10 cellular contexts compared by ENCODE assay signal in genomic region chrX:131828482-131828881, GRCh38.
DNase-seq lines count a peak whose midpoint lies in the region; ATAC-seq and TF ChIP-seq lines count a peak whose summit lies in the region.
"Had no signal": no experiment of that assay in that cellular context is flagged by ENCODE, and none has a peak within 500 bp of the region (broad histone marks: within the 10 kb centered on the region; RNA-seq: fewer than 3 reads in every experiment).

No MANE protein-coding gene starts in this region.

- DNase-seq in NCI-H2171 treated with DMSO at 0.1 percent for 48 hours (lab: John Stamatoyannopoulos, UW) (peak; percentile 4), NCI-H2171 (lab: John Stamatoyannopoulos, UW) (no peak), H9 (no peak), WERI-Rb-1 (no peak), mesenchymal stem cell (no peak), tibial artery (no peak), occipital lobe (lab: John Stamatoyannopoulos, UW) (no peak)

- no peaks in the 10 kb centered on the region for H3K79me1 ChIP-seq in H9 (ENCODE audit: insufficient read depth, low read depth, low read length, poor library complexity, severe bottlenecking)
- H3K79me1 ChIP-seq in mesenchymal stem cell (replicated peaks; ENCODE audit: low read length, poor library complexity, severe bottlenecking) = peaks cover 2% of the 10 kb centered on the region

- H2BK5ac ChIP-seq in H9 (ENCODE audit: insufficient read length, low read length) (peak overlapping the region; percentile 58), mesenchymal stem cell (ENCODE audit: low read depth, low read length, poor library complexity, severe bottlenecking) (no peak overlapping the region)

- ATAC-seq in GM21360 (IDR thresholded peaks at IDR 0.05; ENCODE audit: unreplicated experiment) = no peak
- ATAC-seq: Panc1 had no signal

- H3K9me3 ChIP-seq in H9 (ENCODE audit: control insufficient read depth, low read depth, low read length) (no peaks in the 10 kb centered on the region), WERI-Rb-1 (ENCODE audit: severe bottlenecking) (no peaks in the 10 kb centered on the region), mesenchymal stem cell (ENCODE audit: control insufficient read depth, low read length) (no peaks in the 10 kb centered on the region), tibial artery (no peaks in the 10 kb centered on the region)

- no peaks in the 10 kb centered on the region for H3K27me3 ChIP-seq in H9 (ENCODE audit: insufficient read depth, low read length)
- no peaks in the 10 kb centered on the region for H3K27me3 ChIP-seq in WERI-Rb-1 (ENCODE audit: insufficient read depth, low read depth, severe bottlenecking)
- H3K27me3 ChIP-seq in mesenchymal stem cell (ENCODE audit: control insufficient read depth in 1 of 2, insufficient read depth in 1 of 2, low read length in 2 of 2) = peaks cover 0 to 23% of the 10 kb centered on the region in 2 experiments
- H3K27me3 ChIP-seq in tibial artery = no peaks in the 10 kb centered on the region

- no peak overlapping the region for H2BK20ac ChIP-seq in H9 (ENCODE audit: low read depth, low read length, poor library complexity, severe bottlenecking)

- peak overlapping the region; percentile 91 for H4K5ac ChIP-seq in H9 (ENCODE audit: insufficient read length, low read depth, low read length)

- peak overlapping the region; percentile 97 to 98 for H3K4me3 Mint-ChIP-seq in H9

- H2BK15ac ChIP-seq in H9 (ENCODE audit: low read depth, low read length) (no peak overlapping the region), mesenchymal stem cell (ENCODE audit: low read depth, poor library complexity, severe bottlenecking) (no peak overlapping the region)

- H4K20me1 ChIP-seq in H9 (ENCODE audit: control insufficient read depth, insufficient read depth, insufficient read length) = no peaks in the 10 kb centered on the region

- TF ChIP-seq CTCF in H9 (conservative IDR thresholded peaks at IDR 0.05) (no peak), WERI-Rb-1 (IDR thresholded peaks at IDR 0.05; ENCODE audit: low read depth, low read length) (no peak), tibial artery (IDR thresholded peaks at IDR 0.05) (no peak)

- H3K4me2 ChIP-seq in H9 (ENCODE audit: insufficient read depth, insufficient read length, low read length) = peak overlapping the region; percentile 83
- H3K4me2 ChIP-seq in mesenchymal stem cell (ENCODE audit: low read length, poor library complexity, severe bottlenecking) = peak overlapping the region; percentile 39

- H3K27ac ChIP-seq in H9 (ENCODE audit: insufficient read length, low read depth, low read length) (peak overlapping the region; percentile 92), WERI-Rb-1 (peak overlapping the region; percentile 37), mesenchymal stem cell (ENCODE audit: low read length, poor library complexity, severe bottlenecking) (no peak overlapping the region), tibial artery (no peak overlapping the region)

- no peak overlapping the region for H4K91ac ChIP-seq in H9 (ENCODE audit: insufficient read length, low read depth, low read length)
- H4K91ac ChIP-seq in mesenchymal stem cell (ENCODE audit: low read length) = no peak overlapping the region

- H3K79me2 ChIP-seq in H9 (ENCODE audit: insufficient read depth, low read length) = peaks cover 46% of the 10 kb centered on the region

- no peak overlapping the region for H4K8ac ChIP-seq in H9 (replicated peaks; ENCODE audit: insufficient read length, low read depth, low read length)
- no peak overlapping the region for H4K8ac ChIP-seq in mesenchymal stem cell (ENCODE audit: low read length)

- H3K23ac ChIP-seq in H9 (ENCODE audit: insufficient read length, low read depth, low read length) (no peak overlapping the region), mesenchymal stem cell (ENCODE audit: low read length in 2 of 2) (no peak overlapping the region)

- peaks cover 42 to 51% (median 46%) of the 10 kb centered on the region in 3 experiments for H3K36me3 Mint-ChIP-seq in H9 (ENCODE audit: insufficient read depth in 1 of 3, low read depth in 3 of 3)

- peak overlapping the region; percentile 37 for H3K56ac ChIP-seq in H9 (ENCODE audit: insufficient read length, low read depth, low read length)

- peak overlapping the region; percentile 91; the same call in 1 of the 2 replicates for H3K14ac ChIP-seq in H9 (ENCODE audit: insufficient read depth, low read length)
- H3K14ac ChIP-seq in mesenchymal stem cell (ENCODE audit: low read length in 2 of 2) = no peak overlapping the region

- H3K4me3 ChIP-seq in WERI-Rb-1 (ENCODE audit: low read depth, low read length) (0 out of 2 replicates have a peak overlapping the region, but pooled peaks have one; percentile 6), mesenchymal stem cell (ENCODE audit: insufficient read depth in 1 of 2, low read depth in 1 of 2, low read length in 2 of 2) (no peak overlapping the region), tibial artery (no peak overlapping the region)
- H3K4me3 ChIP-seq: lung had no signal

- peaks cover 13% of the 10 kb centered on the region for H3K23me2 ChIP-seq in H9 (ENCODE audit: insufficient read length, low read depth, low read length, poor library complexity, severe bottlenecking)

- H2AFZ ChIP-seq in H9 (ENCODE audit: low read length) (no peak overlapping the region), mesenchymal stem cell (ENCODE audit: low read depth, low read length) (no peak overlapping the region)

- no peaks in the 10 kb centered on the region for H3K27me3 Mint-ChIP-seq in H9 (ENCODE audit: low read depth)

- no peak overlapping the region for H2BK12ac ChIP-seq in H9 (ENCODE audit: insufficient read length, low read depth, low read length)
- no peak overlapping the region for H2BK12ac ChIP-seq in mesenchymal stem cell (ENCODE audit: low read length in 2 of 2)

- intact Hi-C loops in tibial artery (cut with DNase I; ENCODE audit: low total_unique reads) = no loop called here

- peak overlapping the region; percentile 98 for H3T11ph ChIP-seq in H9 (ENCODE audit: low read length)

- H3K27ac Mint-ChIP-seq in H9 = peak overlapping the region; percentile 85 to 99 (median 98)

- peaks cover 45 to 47% of the 10 kb centered on the region in 2 experiments for H3K4me1 Mint-ChIP-seq in H9

- peak overlapping the region; percentile 86 for H3K18ac ChIP-seq in H9 (ENCODE audit: insufficient read length, low read depth, low read length)
- no peak overlapping the region for H3K18ac ChIP-seq in mesenchymal stem cell (ENCODE audit: low read depth in 1 of 2, low read length in 2 of 2)

- H2BK120ac ChIP-seq in H9 (ENCODE audit: low read depth, low read length, poor library complexity, severe bottlenecking) = no peak overlapping the region
- H2BK120ac ChIP-seq in mesenchymal stem cell (ENCODE audit: low read depth, low read length) = no peak overlapping the region

- H2AK5ac ChIP-seq in H9 (ENCODE audit: insufficient read length, low read length) = peak overlapping the region; percentile 88
- H2AK5ac ChIP-seq in mesenchymal stem cell (ENCODE audit: low read length, severe bottlenecking) = no peak overlapping the region

- H3K4me1 ChIP-seq in H9 (ENCODE audit: insufficient read depth, low read length) (peaks cover 9% of the 10 kb centered on the region; the same call in 1 of the 2 replicates), mesenchymal stem cell (ENCODE audit: control insufficient read depth, insufficient read depth, low read depth, low read length) (peaks cover 2% of the 10 kb centered on the region), tibial artery (no peaks in the 10 kb centered on the region)

- peaks cover 4 to 5% of the 10 kb centered on the region in 2 experiments; a peak in 4 of 5 replicates for H3K9me3 Mint-ChIP-seq in H9

- H3K9ac ChIP-seq in H9 (ENCODE audit: extremely low read depth, insufficient read length, low read length) (peak overlapping the region; percentile 97), mesenchymal stem cell (ENCODE audit: low read length) (no peak overlapping the region)

- H3K4ac ChIP-seq in H9 (ENCODE audit: low read depth, low read length) (no peak overlapping the region; the same call in 1 of the 2 replicates), mesenchymal stem cell (ENCODE audit: low read depth in 1 of 2, low read length in 2 of 2) (no peak overlapping the region)

- H3K36me3 ChIP-seq in WERI-Rb-1 = no peaks in the 10 kb centered on the region
- no peaks in the 10 kb centered on the region for H3K36me3 ChIP-seq in mesenchymal stem cell (ENCODE audit: control insufficient read depth in 1 of 2, insufficient read depth in 2 of 2, low read depth in 1 of 2, low read length in 2 of 2)
- no peaks in the 10 kb centered on the region for H3K36me3 ChIP-seq in tibial artery

Comparison
In these comparisons a context has a peak if more than half of its experiments do, and no peak if none do; other contexts are left out.
1. H3K27ac ChIP-seq: peak in H9 (single experiment) and WERI-Rb-1 (single experiment); none in mesenchymal stem cell (single experiment) and tibial artery (0 of 2).